Comparison of ENCODE assay signal across 8 cellular contexts in genomic region chr15:85283815-85284214, GRCh38.
DNase-seq lines count a peak whose midpoint lies in the region; ATAC-seq and TF ChIP-seq lines count a peak whose summit lies in the region.
"Not testable (repeated sequence)": the region's sequence is repeated elsewhere in the genome, so short reads cannot be mapped to it uniquely, and the experiment has no call there.

No MANE protein-coding gene starts in this region.

- ATAC-seq in GM18870 (IDR thresholded peaks at IDR 0.05; ENCODE audit: unreplicated experiment) (peak; percentile 68), HG02571 (IDR thresholded peaks at IDR 0.05; ENCODE audit: unreplicated experiment) (peak; percentile 64), HG03064 (IDR thresholded peaks at IDR 0.05; ENCODE audit: low read depth, unreplicated experiment) (peak; percentile 82), HG03565 (IDR thresholded peaks at IDR 0.05; ENCODE audit: unreplicated experiment) (peak; percentile 66), WTC11 (peak; percentile 89)

- CTCF ChIA-PET in WTC11 (lab: Charles Lee) = not testable (repeated sequence)

- H3K36me3 Mint-ChIP-seq in WTC11; nephron progenitor cell (ENCODE audit: low read depth): not testable (repeated sequence)

- not testable (repeated sequence) for H3K27ac Mint-ChIP-seq in WTC11, nephron progenitor cell

- POLR2A ChIA-PET in WTC11 (lab: Charles Lee) = not testable (repeated sequence)

- H3K4me3 ChIP-seq in GM12865 (ENCODE audit: low read depth, low read length) = not testable (repeated sequence)

- TF ChIP-seq CTCF in GM12865 (IDR thresholded peaks at IDR 0.05; ENCODE audit: insufficient read depth, low read depth, low read length, missing control alignments); GM20000 (IDR thresholded peaks at IDR 0.05; ENCODE audit: extremely low read depth, missing control alignments); WTC11 (IDR thresholded peaks at IDR 0.05); nephron progenitor cell (IDR thresholded peaks at IDR 0.05): not testable (repeated sequence)

- H3K27me3 Mint-ChIP-seq in WTC11 (ENCODE audit: low read depth) = not testable (repeated sequence)
- H3K27me3 Mint-ChIP-seq in nephron progenitor cell (ENCODE audit: low read depth, poor library complexity) = peaks cover 25% of the 10 kb centered on the region

- H3K4me1 Mint-ChIP-seq in WTC11, nephron progenitor cell: not testable (repeated sequence)

- peak; percentile 85 for DNase-seq in GM12865 (ENCODE audit: low read depth)
- peak; percentile 29 for DNase-seq in GM20000 (ENCODE audit: low spot score)
- not testable (repeated sequence) for DNase-seq in WTC11 (ENCODE audit: low spot score)
- peak; percentile 19 for DNase-seq in nephron progenitor cell

- H3K9me3 Mint-ChIP-seq in WTC11, nephron progenitor cell: not testable (repeated sequence)

- not testable (repeated sequence) for H3K4me3 Mint-ChIP-seq in WTC11, nephron progenitor cell
